ENCODE assay signal across 14 cellular contexts in genomic region chr7:24227068-24227467, GRCh38.
A peak's percentile ranks its signal among the peaks of the same experiment; 100 is the strongest.
DNase-seq lines count a peak whose midpoint lies in the region; ATAC-seq and TF ChIP-seq lines count a peak whose summit lies in the region.
"Had no signal": no experiment of that assay in that cellular context is flagged by ENCODE, and none has a peak within 500 bp of the region (broad histone marks: within the 10 kb centered on the region; RNA-seq: fewer than 3 reads in every experiment).

No MANE protein-coding gene starts in this region.

- no peaks in the 10 kb centered on the region for H3K4me1 ChIP-seq in tibial artery
- H3K4me1 ChIP-seq: left ventricle myocardium inferior had no signal

- ATAC-seq in GM19351 (IDR thresholded peaks at IDR 0.05; ENCODE audit: unreplicated experiment) (peak; percentile 37), HG02981 (IDR thresholded peaks at IDR 0.05; ENCODE audit: unreplicated experiment) (peak; percentile 38), SK-N-SH treated with all-trans-retinoic acid at 6 μM for 48 hours (peak; percentile 52)

- no peak for TF ChIP-seq CTCF in tibial artery (IDR thresholded peaks at IDR 0.05)

- H3K9me3 ChIP-seq in tibial artery = peaks cover 0 to 12% (median 0%) of the 10 kb centered on the region in 3 donors
- H3K9me3 ChIP-seq: ovary had no signal

- no peak overlapping the region for H3K4me3 ChIP-seq in tibial artery
- H3K4me3 ChIP-seq: cardiac muscle cell, left ventricle myocardium inferior, ovary, SK-N-MC had no signal

- no peaks in the 10 kb centered on the region for H3K36me3 ChIP-seq in tibial artery
- H3K36me3 ChIP-seq: cardiac muscle cell, left ventricle myocardium inferior, ovary had no signal

- H3K27ac ChIP-seq in tibial artery = no peak overlapping the region
- H3K27ac ChIP-seq: cardiac muscle cell, left ventricle myocardium inferior, ovary, SK-N-MC had no signal

- intact Hi-C loops in tibial artery (cut with DNase I; ENCODE audit: low total_unique reads) = no loop called here

- DNase-seq in DMS53 treated with DMSO at 0.1 percent for 48 hours (lab: John Stamatoyannopoulos, UW; ENCODE audit: unreplicated experiment) (peak; percentile 22), SIG-M5 (lab: John Stamatoyannopoulos, UW) (no peak), OCI-M2 (lab: John Stamatoyannopoulos, UW; ENCODE audit: unreplicated experiment) (no peak), NCI-H510A (lab: John Stamatoyannopoulos, UW) (no peak), tibial artery (no peak)
- DNase-seq: activated CD8-positive, alpha-beta memory T cell treated with anti-CD3 and anti-CD28 coated beads, Interleukin-2, amount 10 ng/mL, durations not matched to agents 7 days and 5 days; left ventricle myocardium inferior; NCI-H1930; ovary had no signal

- no peaks in the 10 kb centered on the region for H3K27me3 ChIP-seq in tibial artery
- H3K27me3 ChIP-seq: cardiac muscle cell, ovary had no signal

TF ChIP-seq in SK-N-SH treated with all-trans-retinoic acid at 6 μM for 48 hours, 23 proteins besides CTCF, POLR2A, EP300 and RAD21:
- TF ChIP-seq CSDC2 (CRISPR knock-in tag; IDR thresholded peaks at IDR 0.05) = no peak
- TF ChIP-seq ARNTL (CRISPR knock-in tag; IDR thresholded peaks at IDR 0.05; ENCODE audit: borderline replicate concordance, low read depth) = no peak
- no peak for TF ChIP-seq BACH2 (CRISPR knock-in tag; IDR thresholded peaks at IDR 0.05; ENCODE audit: borderline replicate concordance)
- no peak for TF ChIP-seq TCF4 (CRISPR knock-in tag; IDR thresholded peaks at IDR 0.05; ENCODE audit: borderline replicate concordance)
- TF ChIP-seq ZNF565 (CRISPR knock-in tag; conservative IDR thresholded peaks at IDR 0.05; ENCODE audit: low read depth) = no peak
- no peak for TF ChIP-seq ZNF8 (CRISPR knock-in tag; IDR thresholded peaks at IDR 0.05)
- no peak for TF ChIP-seq POU6F1 (CRISPR knock-in tag; IDR thresholded peaks at IDR 0.05; ENCODE audit: borderline replicate concordance, low read depth)
- no peak for TF ChIP-seq ISL1 (CRISPR knock-in tag; IDR thresholded peaks at IDR 0.05)
- TF ChIP-seq PPARA (CRISPR knock-in tag; IDR thresholded peaks at IDR 0.05; ENCODE audit: borderline replicate concordance) = no peak
- no peak for TF ChIP-seq TSHZ2 (CRISPR knock-in tag; IDR thresholded peaks at IDR 0.05)
